In the genomic region with DNA sequence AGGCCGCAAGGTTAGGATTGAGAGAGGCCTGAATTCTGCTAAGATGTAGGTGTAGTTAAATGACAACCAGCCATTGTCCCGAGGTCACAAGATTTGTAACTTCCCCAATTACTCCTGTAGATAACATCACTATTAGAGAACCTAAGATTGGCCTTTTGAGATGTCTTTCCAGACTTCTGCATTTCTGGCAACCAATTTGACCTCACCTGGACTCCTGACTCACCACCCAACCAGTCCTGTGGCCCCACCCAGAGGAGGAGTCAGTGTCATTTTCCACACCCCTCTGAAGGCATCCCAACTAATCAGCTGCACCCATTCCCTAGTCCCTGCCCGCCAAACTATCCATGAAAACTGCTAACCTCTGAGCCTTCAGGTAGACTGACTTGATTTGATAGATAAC, we compare ENCODE assay signal across 28 cellular contexts.
DNase-seq lines count a peak whose midpoint lies in the region; ATAC-seq and TF ChIP-seq lines count a peak whose summit lies in the region.
"Had no signal": no experiment of that assay in that cellular context is flagged by ENCODE, and none has a peak within 500 bp of the region (broad histone marks: within the 10 kb centered on the region; RNA-seq: fewer than 3 reads in every experiment).

No MANE protein-coding gene starts in this region.

- DNase-seq in DMS53 (lab: John Stamatoyannopoulos, UW): peak; percentile 28
- no peak for DNase-seq in DMS53 treated with DMSO at 0.1 percent for 48 hours (lab: John Stamatoyannopoulos, UW; ENCODE audit: unreplicated experiment)
- peak; percentile 52 for DNase-seq in PC-3
- no peak for DNase-seq in glutamatergic neuron
- DNase-seq in stimulated activated naive B cell treated with anti-CD40 and anti-IgM and Interleukin-4, amounts not matched to agents 10 μg/mL and 1 μg/mL and 100 μg/mL, for 72 hours: no peak
- no peak for DNase-seq in activated naive CD4-positive, alpha-beta T cell treated with anti-CD3 and anti-CD28 coated beads, Interleukin-2, amount 50 U/mL, for 72 hours (ENCODE audit: low spot score in 2 of 2)
- no peak for DNase-seq in SKM-1 (lab: John Stamatoyannopoulos, UW; ENCODE audit: unreplicated experiment)
- DNase-seq in hippocampal formation (lab: John Stamatoyannopoulos, UW): no peak
- DNase-seq: activated T-cell treated with anti-CD3 and anti-CD28 coated beads, Interleukin-2, amount 50 U/mL, for 4 hours; cortex of kidney; foreskin fibroblast; left cardiac atrium; midbrain; NCI-H1092; NCI-H774; stimulated activated CD4-positive, alpha-beta T cell treated with anti-CD3 and anti-CD28 coated beads, Interleukin-2, amount 100 ng/mL, for 48 hours; stomach had no signal

- peaks cover 4% of the 10 kb centered on the region for H3K36me3 Mint-ChIP-seq in glutamatergic neuron (ENCODE audit: unreplicated experiment)
- peaks cover 13 to 26% of the 10 kb centered on the region in 2 donors for H3K36me3 Mint-ChIP-seq in stimulated activated naive B cell treated with anti-CD40 and anti-IgM and Interleukin-4, amounts not matched to agents 10 μg/mL and 1 μg/mL and 100 μg/mL, for 72 hours
- H3K36me3 Mint-ChIP-seq in activated naive CD4-positive, alpha-beta T cell treated with anti-CD3 and anti-CD28 coated beads, Interleukin-2, amount 50 U/mL, for 72 hours: peaks cover 5 to 15% of the 10 kb centered on the region in 2 donors
- H3K36me3 Mint-ChIP-seq: activated naive CD8-positive, alpha-beta T cell; brain had no signal

- H3K9me3 ChIP-seq in PC-3 (ENCODE audit: low read length): no peaks in the 10 kb centered on the region
- H3K9me3 ChIP-seq: HAP-1, Peyer's patch, prostate gland, stomach had no signal

- CTCF ChIA-PET in PC-3 (lab: Charles Lee): no interaction called here

- no peak overlapping the region for H3K4me3 Mint-ChIP-seq in glutamatergic neuron (ENCODE audit: unreplicated experiment)
- no peak overlapping the region for H3K4me3 Mint-ChIP-seq in stimulated activated naive B cell treated with anti-CD40 and anti-IgM and Interleukin-4, amounts not matched to agents 10 μg/mL and 1 μg/mL and 100 μg/mL, for 72 hours
- H3K4me3 Mint-ChIP-seq: activated naive CD8-positive, alpha-beta T cell; activated T-cell treated with anti-CD3 and anti-CD28 coated beads, Interleukin-2, amount 50 U/mL, for 4 hours; brain; IgD-negative memory B cell; neural crest cell had no signal

- POLR2A ChIA-PET in PC-3 (lab: Charles Lee; ENCODE audit: unreplicated experiment): no interaction called here

- no peak overlapping the region for H3K4me3 ChIP-seq in PC-3 (ENCODE audit: low read length)
- H3K4me3 ChIP-seq: BLaER1, HAP-1, Peyer's patch, prostate gland, skin epidermis, stomach had no signal

- H3K4me2 ChIP-seq in PC-3 (ENCODE audit: low read length): no peak overlapping the region
- H3K4me2 ChIP-seq: BLaER1 had no signal

- H3K79me2 ChIP-seq in PC-3 (ENCODE audit: low read length): no peaks in the 10 kb centered on the region

- no TSS peak for BruUV-seq in PC-3 (replicated peaks; lab: Mats Ljungman, UMichigan)

- intact Hi-C loops in PC-3 (cut with micrococcal nuclease): no loop called here

- no peaks in the 10 kb centered on the region for H4K20me1 ChIP-seq in PC-3 (ENCODE audit: low read length)

- H3K9ac ChIP-seq in PC-3 (ENCODE audit: low read length): no peak overlapping the region
- H3K9ac ChIP-seq: BLaER1 had no signal

- no peaks in the 10 kb centered on the region for H3K36me3 ChIP-seq in PC-3 (ENCODE audit: low read depth, low read length)
- H3K36me3 ChIP-seq: HAP-1, prostate gland had no signal

- no peaks in the 10 kb centered on the region for H3F3A ChIP-seq in PC-3 (ENCODE audit: low read length, unreplicated experiment)

- no peak overlapping the region for H3K27ac ChIP-seq in PC-3 (ENCODE audit: low read length)
- H3K27ac ChIP-seq: 22Rv1, BLaER1, Peyer's patch, prostate gland, skin epidermis, stomach had no signal

- peaks cover 5% of the 10 kb centered on the region; the same call in 1 of the 2 replicates for H3K4me1 ChIP-seq in PC-3 (ENCODE audit: insufficient read depth, low read length)
- H3K4me1 ChIP-seq: HAP-1, prostate gland had no signal

- no peaks in the 10 kb centered on the region for H3K9me2 ChIP-seq in PC-3 (replicated peaks; ENCODE audit: low read length)

- no peaks in the 10 kb centered on the region for H3K27me3 ChIP-seq in PC-3 (ENCODE audit: low read length)
- H3K27me3 ChIP-seq: BLaER1, Peyer's patch, stomach had no signal

- H3K4me1 Mint-ChIP-seq in glutamatergic neuron (ENCODE audit: low read depth, unreplicated experiment): peaks cover 32% of the 10 kb centered on the region
- peaks cover 13 to 20% of the 10 kb centered on the region in 2 donors for H3K4me1 Mint-ChIP-seq in stimulated activated naive B cell treated with anti-CD40 and anti-IgM and Interleukin-4, amounts not matched to agents 10 μg/mL and 1 μg/mL and 100 μg/mL, for 72 hours

- H2AFZ ChIP-seq in PC-3 (ENCODE audit: low read length): no peak overlapping the region

- H3K9me3 Mint-ChIP-seq in glutamatergic neuron (ENCODE audit: unreplicated experiment): peaks cover 6% of the 10 kb centered on the region
- peaks cover 9 to 11% of the 10 kb centered on the region in 2 donors for H3K9me3 Mint-ChIP-seq in stimulated activated naive B cell treated with anti-CD40 and anti-IgM and Interleukin-4, amounts not matched to agents 10 μg/mL and 1 μg/mL and 100 μg/mL, for 72 hours
- H3K9me3 Mint-ChIP-seq in activated naive CD4-positive, alpha-beta T cell treated with anti-CD3 and anti-CD28 coated beads, Interleukin-2, amount 50 U/mL, for 72 hours: peaks cover 0 to 5% of the 10 kb centered on the region in 2 donors
- H3K9me3 Mint-ChIP-seq: activated T-cell treated with anti-CD3 and anti-CD28 coated beads, Interleukin-2, amount 50 U/mL, for 4 hours; brain; IgD-negative memory B cell; neural crest cell had no signal

- TF ChIP-seq CTCF in PC-3 (conservative IDR thresholded peaks at IDR 0.05; ENCODE audit: low read depth, low read length) (no peak), glutamatergic neuron (IDR thresholded peaks at IDR 0.05; ENCODE audit: partially characterized antibody, unreplicated experiment) (no peak)

- ATAC-seq in PC-3: peak; percentile 66
- peak; percentile 67 to 68 for ATAC-seq in stimulated activated naive B cell treated with anti-CD40 and anti-IgM and Interleukin-4, amounts not matched to agents 10 μg/mL and 1 μg/mL and 100 μg/mL, for 72 hours (replicated peaks)
- no peak for ATAC-seq in activated naive CD4-positive, alpha-beta T cell treated with anti-CD3 and anti-CD28 coated beads, Interleukin-2, amount 50 U/mL, for 72 hours
- ATAC-seq: activated CD4-positive, CD25-positive, alpha-beta regulatory T cell treated with anti-CD3 and anti-CD28 coated beads, Interleukin-2, amount 50 U/mL, for 24 hours; activated T-cell treated with anti-CD3 and anti-CD28 coated beads, Interleukin-2, amount 50 U/mL, for 4 hours; left cardiac atrium had no signal

- peaks cover 5% of the 10 kb centered on the region for H3K27me3 Mint-ChIP-seq in glutamatergic neuron (ENCODE audit: unreplicated experiment)
- no peaks in the 10 kb centered on the region for H3K27me3 Mint-ChIP-seq in stimulated activated naive B cell treated with anti-CD40 and anti-IgM and Interleukin-4, amounts not matched to agents 10 μg/mL and 1 μg/mL and 100 μg/mL, for 72 hours
- H3K27me3 Mint-ChIP-seq: activated naive CD8-positive, alpha-beta T cell; IgD-negative memory B cell had no signal

- peak overlapping the region; percentile 9 for H3K27ac Mint-ChIP-seq in glutamatergic neuron (ENCODE audit: unreplicated experiment)
- no peak overlapping the region for H3K27ac Mint-ChIP-seq in stimulated activated naive B cell treated with anti-CD40 and anti-IgM and Interleukin-4, amounts not matched to agents 10 μg/mL and 1 μg/mL and 100 μg/mL, for 72 hours
- no peak overlapping the region for H3K27ac Mint-ChIP-seq in activated naive CD4-positive, alpha-beta T cell treated with anti-CD3 and anti-CD28 coated beads, Interleukin-2, amount 50 U/mL, for 72 hours
- H3K27ac Mint-ChIP-seq: activated naive CD8-positive, alpha-beta T cell; IgD-negative memory B cell had no signal

Comparison
In these comparisons a context has a peak if more than half of its experiments do, and no peak if none do; other contexts are left out.
1. DNase-seq: peak in DMS53 (single experiment) and PC-3 (single experiment); none in DMS53 treated with DMSO at 0.1 percent for 48 hours (single experiment), glutamatergic neuron (single experiment), stimulated activated naive B cell treated with anti-CD40 and anti-IgM and Interleukin-4, amounts not matched to agents 10 μg/mL and 1 μg/mL and 100 μg/mL, for 72 hours (single experiment), activated naive CD4-positive, alpha-beta T cell treated with anti-CD3 and anti-CD28 coated beads, Interleukin-2, amount 50 U/mL, for 72 hours (0 of 2), SKM-1 (single experiment) and hippocampal formation (0 of 2).
2. ATAC-seq: peak in PC-3 (single experiment) and stimulated activated naive B cell treated with anti-CD40 and anti-IgM and Interleukin-4, amounts not matched to agents 10 μg/mL and 1 μg/mL and 100 μg/mL, for 72 hours (2 of 2); none in activated naive CD4-positive, alpha-beta T cell treated with anti-CD3 and anti-CD28 coated beads, Interleukin-2, amount 50 U/mL, for 72 hours (0 of 2).